ENCODE assay signal across 8 cellular contexts in the genomic region with DNA sequence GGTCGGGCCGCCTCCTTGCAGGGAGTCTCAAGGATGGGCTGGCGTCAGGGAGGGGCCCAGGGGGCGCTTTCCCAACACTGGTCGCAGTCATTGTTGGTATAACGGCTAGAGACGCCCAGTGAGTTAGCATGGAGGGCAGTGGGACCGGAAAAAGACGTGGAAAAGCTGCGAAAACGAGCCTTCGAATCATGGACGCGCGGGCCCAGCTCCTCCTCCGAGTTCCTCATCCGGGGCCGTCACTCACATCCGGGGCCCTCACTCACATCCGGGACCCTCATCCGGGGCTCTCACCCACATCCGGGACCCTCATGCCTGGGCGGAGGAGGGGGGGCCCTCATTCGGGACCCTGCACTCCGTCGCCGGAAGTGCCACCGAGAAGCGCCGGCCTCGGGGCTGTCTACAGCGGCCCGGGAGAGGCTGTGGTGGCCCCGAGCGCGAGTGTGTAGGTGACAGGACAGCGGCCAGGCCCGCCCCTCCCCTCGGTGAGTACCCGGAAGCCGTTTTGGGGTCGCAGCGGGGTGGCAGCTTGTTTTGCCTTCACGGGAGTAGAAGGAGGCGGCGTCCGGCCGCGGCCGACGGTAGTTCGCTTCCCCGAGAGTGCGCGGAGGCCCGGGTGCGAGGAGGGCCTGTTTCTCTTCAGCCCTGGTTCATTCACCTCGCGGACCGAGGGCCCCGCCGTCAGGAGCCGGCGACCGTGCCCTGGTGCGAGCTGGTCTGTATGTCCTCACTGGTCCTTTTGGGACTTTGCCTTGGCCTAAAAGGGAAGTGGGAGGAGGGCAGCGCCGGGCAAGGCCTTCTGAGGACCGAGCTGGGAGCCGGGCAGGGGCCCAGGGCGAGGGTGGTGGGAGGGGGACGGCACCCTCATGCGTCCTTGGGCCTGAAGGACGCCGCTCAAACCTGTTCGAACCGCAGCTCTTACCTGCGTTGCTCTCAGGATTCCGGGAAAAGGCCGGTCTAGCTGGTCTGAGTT. TPM values are rescaled to one million over a fixed set of nuclear protein-coding genes. Genes with fewer than 3 reads are reported as not detected.
DNase-seq lines count a peak whose midpoint lies in the region; ATAC-seq, FAIRE-seq and TF ChIP-seq lines count a peak whose summit lies in the region.

ZNF655 (plus strand) TSS at position 337 of the 970 bp plus-strand sequence. CDS start 1,918 bp downstream, outside the sequence.

- ATAC-seq in Right ventricle myocardium superior (ENCODE audit: poor library complexity) (peak; percentile 98), pancreas (peak; percentile 94 to 98 (median 97))

- H3K4me3 Mint-ChIP-seq in HFFc6: peak within 1 kb of the TSS; percentile 98

- 0% methylated on average over 71 to 80 of the region's 80 CpGs for WGBS in pancreas, 2 donors
- WGBS in thyroid gland, 2 donors: 0% methylated on average over 21 to 52 of the region's 80 CpGs

- H3K36me3 Mint-ChIP-seq in HFFc6 (ENCODE audit: low read depth): peaks cover 52% of the 10 kb centered on the region

- intact Hi-C loops in Right ventricle myocardium superior (cut with DNase I) (loop anchor here (10.0 kb wide), 1 partner anchor 54 kb away; the partner anchor contains the start of genes ZKSCAN5 and ZNF394), pancreas (cut with DNase I) (no loop called here), thyroid gland (cut with DNase I) (loop anchor here (10.0 kb wide), 1 partner anchor 56 kb away; the partner anchor contains the start of gene ZSCAN25)

- no peaks in the 10 kb centered on the region; the same call in none of the 2 replicates for H3K27me3 Mint-ChIP-seq in HFFc6 (ENCODE audit: insufficient read depth)

- TF ChIP-seq CTCF in GM06990 (IDR thresholded peaks at IDR 0.05; ENCODE audit: insufficient read depth, low read length, poor library complexity, severe bottlenecking): no peak
- peak; percentile 42; the same call in 1 of the 2 replicates for TF ChIP-seq CTCF in HFFc6 (IDR thresholded peaks at IDR 0.05)
- no peak for TF ChIP-seq CTCF in pancreas (IDR thresholded peaks at IDR 0.05)
- TF ChIP-seq CTCF in thyroid gland (IDR thresholded peaks at IDR 0.05): no peak

- H3K4me1 ChIP-seq in pancreas (peaks cover 7 to 16% (median 15%) of the 10 kb centered on the region in 3 donors), thyroid gland (peaks cover 14 to 21% of the 10 kb centered on the region in 2 donors)

- no peaks in the 10 kb centered on the region for H3K9me3 Mint-ChIP-seq in HFFc6

- TF ChIP-seq POLR2A in thyroid gland (IDR thresholded peaks at IDR 0.05): peak in 1 of 2 donors; percentile 83

- H3K27me3 ChIP-seq in GM06990 (replicated peaks; ENCODE audit: control insufficient read depth, insufficient read depth, low read length): no peaks in the 10 kb centered on the region
- no peaks in the 10 kb centered on the region for H3K27me3 ChIP-seq in pancreas
- H3K27me3 ChIP-seq in thyroid gland: no peaks in the 10 kb centered on the region

- H3K4me3 ChIP-seq in GM06990 (replicated peaks; ENCODE audit: low read depth, low read length) (peak within 1 kb of the TSS; percentile 75), pancreas (peak within 1 kb of the TSS; percentile 89 to 93 (median 90)), thyroid gland (replicated peaks in 1 of 3) (peak within 1 kb of the TSS; percentile 77 to 94 (median 81))

- H3K27ac Mint-ChIP-seq in HFFc6: peak within 1 kb of the TSS; percentile 96

- no peaks in the 10 kb centered on the region for H3K9me3 ChIP-seq in pancreas
- no peaks in the 10 kb centered on the region for H3K9me3 ChIP-seq in thyroid gland

- H3K27ac ChIP-seq in pancreas: peak within 1 kb of the TSS; percentile 73 to 97 (median 95)
- H3K27ac ChIP-seq in thyroid gland: peak within 1 kb of the TSS; percentile 92 to 96 (median 92)

- no peak for FAIRE-seq in pancreas (lab: Jason Lieb, UNC)

- peaks cover 48% of the 10 kb centered on the region for H3K4me1 Mint-ChIP-seq in HFFc6 (ENCODE audit: low read depth)

- H3K36me3 ChIP-seq in GM06990 (ENCODE audit: control insufficient read depth, insufficient read depth, low read length) (peaks cover 10% of the 10 kb centered on the region), pancreas (peaks cover under 1 to 34% (median 22%) of the 10 kb centered on the region in 3 donors), thyroid gland (peaks cover 31 to 32% of the 10 kb centered on the region in 2 donors)

- DNase-seq in GM06990 (ENCODE audit: extremely low read depth, insufficient read length) (peak; percentile 90), HFFc6 (peak; percentile 77), NCI-H1105 (lab: John Stamatoyannopoulos, UW) (peak; percentile 86), SKM-1 treated with dmso at 0.1 percent for 144 hours (lab: John Stamatoyannopoulos, UW; ENCODE audit: unreplicated experiment) (peak; percentile 75), Right ventricle myocardium superior (peak; percentile 94), pancreas (peak; percentile 87 to 95 (median 93)), thyroid gland (peak; percentile 95)
- DNase-seq in activated naive CD8-positive, alpha-beta T cell treated with anti-CD3 and anti-CD28 coated beads, Interleukin-2, amount 50 U/mL, for 16 hours (ENCODE audit: low read depth, low spot score): peak; percentile 87

RNA-seq across cellular contexts. Expression of gene ZNF655, which starts in this region (rescaled TPM):
- 10 to 100 TPM; 38.6 to 50.0 (median 43.5) TPM for total RNA-seq in HFFc6 (2021; fragmentation: NEBNext Ultra II Directional; extraction: Animal tissue kit (Norgen Biotek cat#: 25700))
- total RNA-seq in Right ventricle myocardium superior: 24.0 TPM
- total RNA-seq in pancreas: 10 to 100 TPM; 23.2 to 41.8 (median 29.7) TPM
- polyA plus RNA-seq in pancreas: 10 to 100 TPM; 42.8 to 45.2 TPM
- 100 to 1,000 TPM; 113 to 144 (median 118) TPM for total RNA-seq in thyroid gland

Comparison
In these comparisons a context has a peak if more than half of its experiments do, and no peak if none do; other contexts are left out.
1. Peak in every context shown above with its lines: DNase-seq, ATAC-seq, H3K4me3 ChIP-seq and H3K27ac ChIP-seq.
2. intact Hi-C loops: an anchor here in Right ventricle myocardium superior (10.0 kb wide) and thyroid gland (10.0 kb wide); none called in pancreas.